23 cellular contexts compared by ENCODE assay signal in genomic region chr3:113218679-113219040, GRCh38. TPM values are rescaled to one million over a fixed set of nuclear protein-coding genes. Genes with fewer than 3 reads are reported as not detected.
A peak's percentile ranks its signal among the peaks of the same experiment; 100 is the strongest.
DNase-seq lines count a peak whose midpoint lies in the region; ATAC-seq and TF ChIP-seq lines count a peak whose summit lies in the region.
"Had no signal": no experiment of that assay in that cellular context is flagged by ENCODE, and none has a peak within 500 bp of the region (broad histone marks: within the 10 kb centered on the region; RNA-seq: fewer than 3 reads in every experiment).

No MANE protein-coding gene starts in this region.

- H3K4me1 Mint-ChIP-seq in MCF 10A (ENCODE audit: insufficient read depth, unreplicated experiment), result no peaks in the 10 kb centered on the region
- H3K4me1 Mint-ChIP-seq in neural crest cell, result peaks cover 78% of the 10 kb centered on the region
- H3K4me1 Mint-ChIP-seq in stimulated activated memory B cell treated with anti-CD40 and anti-IgM and Interleukin-4, amounts not matched to agents 10 μg/mL and 1 μg/mL and 100 μg/mL, for 72 hours, result peaks cover 3% of the 10 kb centered on the region
- H3K4me1 Mint-ChIP-seq: CD4-positive, CD25-positive, alpha-beta regulatory T cell had no signal

- no peaks in the 10 kb centered on the region for H3K9me3 ChIP-seq in breast epithelium
- H3K9me3 ChIP-seq: BLaER1, HAP-1 had no signal

- intact Hi-C loops in breast epithelium (cut with DNase I; ENCODE audit: low total_unique reads), result no loop called here
- intact Hi-C loops in MCF 10A (cut with micrococcal nuclease), result no loop called here

- no peaks in the 10 kb centered on the region for H3K27me3 ChIP-seq in breast epithelium

- H3K4me1 ChIP-seq in breast epithelium, result peaks cover 4 to 21% of the 10 kb centered on the region in 2 donors
- H3K4me1 ChIP-seq: HAP-1 had no signal

- no TSS peak for BruUV-seq in MCF 10A (replicated peaks; lab: Mats Ljungman, UMichigan)

- no peak overlapping the region for H3K4me3 Mint-ChIP-seq in MCF 10A (ENCODE audit: unreplicated experiment)
- peak overlapping the region; percentile 66 for H3K4me3 Mint-ChIP-seq in neural crest cell
- no peak overlapping the region for H3K4me3 Mint-ChIP-seq in stimulated activated memory B cell treated with anti-CD40 and anti-IgM and Interleukin-4, amounts not matched to agents 10 μg/mL and 1 μg/mL and 100 μg/mL, for 72 hours
- H3K4me3 Mint-ChIP-seq: CD4-positive, CD25-positive, alpha-beta regulatory T cell; HFFc6 had no signal

- no peak overlapping the region for H3K4me3 ChIP-seq in breast epithelium
- H3K4me3 ChIP-seq: BLaER1, HAP-1, K562 had no signal

- ATAC-seq in stimulated activated memory B cell treated with anti-CD40 and anti-IgM and Interleukin-4, amounts not matched to agents 10 μg/mL and 1 μg/mL and 100 μg/mL, for 72 hours, result no peak
- ATAC-seq in GM19328 (IDR thresholded peaks at IDR 0.05; ENCODE audit: unreplicated experiment), result no peak
- ATAC-seq: K562, SK-N-SH treated with all-trans-retinoic acid at 6 μM for 48 hours had no signal

- no peak overlapping the region for H3K27ac Mint-ChIP-seq in MCF 10A (ENCODE audit: low read depth, unreplicated experiment)
- no peak overlapping the region for H3K27ac Mint-ChIP-seq in neural crest cell (ENCODE audit: unreplicated experiment)
- no peak overlapping the region for H3K27ac Mint-ChIP-seq in stimulated activated memory B cell treated with anti-CD40 and anti-IgM and Interleukin-4, amounts not matched to agents 10 μg/mL and 1 μg/mL and 100 μg/mL, for 72 hours
- H3K27ac Mint-ChIP-seq: CD4-positive, CD25-positive, alpha-beta regulatory T cell; HFFc6 had no signal

- DNase-seq in breast epithelium (ENCODE audit: low spot score in 2 of 2) (no peak), MCF 10A (ENCODE audit: unreplicated experiment) (no peak), ecto neural progenitor cell (ENCODE audit: low spot score) (peak; percentile 33), neural crest cell (ENCODE audit: low read depth, low spot score) (no peak), SW480 (ENCODE audit: low spot score) (no peak)
- DNase-seq: CD4-positive, CD25-positive, alpha-beta regulatory T cell; DMS53; GOT3; HFFc6; Kasumi-1; NCI-H1105 treated with DMSO at 0.1 percent for 48 hours; NCI-H146; NCI-H1930; NCI-H2107; NCI-H510A; NCI-H69 had no signal

- H3K27ac ChIP-seq in breast epithelium, result peak overlapping the region; percentile 69 to 82
- H3K27ac ChIP-seq: BLaER1 had no signal

- TF ChIP-seq CTCF in breast epithelium (IDR thresholded peaks at IDR 0.05) (no peak), MCF 10A (IDR thresholded peaks at IDR 0.05; ENCODE audit: unreplicated experiment) (no peak), neural crest cell (conservative IDR thresholded peaks at IDR 0.05) (no peak)

- H3K36me3 Mint-ChIP-seq in MCF 10A (ENCODE audit: insufficient read depth, unreplicated experiment) (no peaks in the 10 kb centered on the region), neural crest cell (ENCODE audit: low read depth) (peaks cover 28% of the 10 kb centered on the region)
- H3K36me3 Mint-ChIP-seq in stimulated activated memory B cell treated with anti-CD40 and anti-IgM and Interleukin-4, amounts not matched to agents 10 μg/mL and 1 μg/mL and 100 μg/mL, for 72 hours, result no peaks in the 10 kb centered on the region
- H3K36me3 Mint-ChIP-seq: CD4-positive, CD25-positive, alpha-beta regulatory T cell had no signal

- H3K36me3 ChIP-seq in breast epithelium, result no peaks in the 10 kb centered on the region
- H3K36me3 ChIP-seq: BLaER1 had no signal

- H3K27me3 Mint-ChIP-seq in MCF 10A (ENCODE audit: insufficient read depth, unreplicated experiment), result no peaks in the 10 kb centered on the region
- H3K27me3 Mint-ChIP-seq in neural crest cell (ENCODE audit: low read depth), result peaks cover 2% of the 10 kb centered on the region
- H3K27me3 Mint-ChIP-seq in stimulated activated memory B cell treated with anti-CD40 and anti-IgM and Interleukin-4, amounts not matched to agents 10 μg/mL and 1 μg/mL and 100 μg/mL, for 72 hours, result peaks cover 49% of the 10 kb centered on the region

- CTCF ChIA-PET in MCF 10A (lab: Yijun Ruan, JAX), result interaction anchor here (1.2 kb wide), 1 partner anchor 85 kb away, joined by 3 read pairs; no protein-coding TSS in a partner anchor

- no peaks in the 10 kb centered on the region for H3K9me3 Mint-ChIP-seq in MCF 10A (ENCODE audit: unreplicated experiment)
- no peaks in the 10 kb centered on the region for H3K9me3 Mint-ChIP-seq in neural crest cell
- H3K9me3 Mint-ChIP-seq in stimulated activated memory B cell treated with anti-CD40 and anti-IgM and Interleukin-4, amounts not matched to agents 10 μg/mL and 1 μg/mL and 100 μg/mL, for 72 hours, result no peaks in the 10 kb centered on the region
- H3K9me3 Mint-ChIP-seq: CD4-positive, CD25-positive, alpha-beta regulatory T cell; HFFc6 had no signal

- no peak for TF ChIP-seq POLR2A in breast epithelium (IDR thresholded peaks at IDR 0.05)

- POLR2A ChIA-PET in MCF 10A (lab: Yijun Ruan, JAX), result interaction anchor here (1.0 kb wide), 1 partner anchor 134 kb away, joined by 3 read pairs; no protein-coding TSS in a partner anchor

RNA-seq across cellular contexts. Expression of gene BOC, which starts 7.3 kb away (rescaled TPM):
- total RNA-seq in breast epithelium (10 to 100 TPM; 48.8 to 56.6 (median 55.1) TPM), MCF 10A (2022) (1.8 and 2.3 TPM in 2 replicates), neural crest cell (114 and 130 TPM in 2 replicates)
- total RNA-seq: CD4-positive, CD25-positive, alpha-beta regulatory T cell; G401; K562 had no signal

Comparison
In these comparisons a context has a peak if more than half of its experiments do, and no peak if none do; other contexts are left out.
1. RNA of gene BOC, which starts 7.3 kb away (total RNA-seq): 114 to 130 TPM in neural crest cell and 48.8 to 56.6 TPM in breast epithelium; 1.8 to 2.3 TPM in MCF 10A; every median in the first group is over 10 times any median in the second.